ENCODE assay signal across 8 cellular contexts in the genomic region with DNA sequence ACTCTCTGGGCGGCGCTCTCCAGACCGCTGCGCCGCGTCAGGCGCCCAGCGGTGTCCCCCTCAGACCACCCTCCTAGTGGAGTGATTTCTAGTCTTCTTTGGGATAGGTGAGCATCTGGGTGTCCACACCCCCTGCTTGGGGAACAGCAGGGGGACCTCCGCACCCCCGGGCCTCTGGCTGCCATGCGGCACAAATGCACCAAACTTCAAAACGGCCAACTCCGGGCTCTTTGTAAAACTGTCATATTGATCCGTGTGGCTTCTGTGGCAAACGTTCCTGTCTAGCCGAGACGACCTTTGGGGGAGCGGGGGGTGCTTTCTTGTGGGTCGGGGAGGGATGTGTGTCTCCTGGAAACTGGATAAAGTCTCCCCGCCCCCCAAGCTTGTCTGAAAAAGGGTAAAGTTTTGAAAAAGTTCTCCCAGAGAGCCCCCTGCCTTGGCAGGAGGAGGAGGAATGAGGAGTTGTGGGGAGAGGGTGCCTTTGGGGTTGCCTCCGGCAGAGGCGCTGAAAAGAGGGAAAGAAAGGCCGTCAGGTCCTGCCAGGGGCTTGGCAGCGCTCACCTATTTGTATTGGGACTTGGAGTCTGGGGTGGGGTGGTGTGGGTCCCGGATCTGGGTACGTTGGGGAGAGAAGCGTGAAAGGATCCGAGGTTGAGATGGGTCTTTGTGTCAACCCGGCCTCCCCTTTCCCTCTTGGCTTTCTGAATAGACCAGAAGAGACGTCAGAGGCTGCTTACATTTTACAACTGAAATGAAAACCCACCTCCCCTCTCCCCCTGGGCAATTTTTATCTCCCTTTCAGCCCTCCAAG. TPM values are rescaled to one million over a fixed set of nuclear protein-coding genes. Genes with fewer than 3 reads are reported as not detected.
DNase-seq lines count a peak whose midpoint lies in the region; ATAC-seq, FAIRE-seq and TF ChIP-seq lines count a peak whose summit lies in the region.

No MANE protein-coding gene starts in this region.

- in situ Hi-C loops in K562 (cut with MboI) = no loop called here

- 1% methylated on average over 24 of the region's 30 CpGs for WGBS in K562 (ENCODE audit: insufficient coverage, low coverage, missing lambda C conversion rate)

- H3K36me3 ChIP-seq in K562 (ENCODE audit: control insufficient read depth, insufficient read depth, low read length) = peaks cover 25% of the 10 kb centered on the region; the same call in 1 of the 3 replicates
- H3K36me3 ChIP-seq in kidney epithelial cell (ENCODE audit: control insufficient read depth, insufficient read depth, low read length) = peaks cover 4% of the 10 kb centered on the region

- peaks cover 3% of the 10 kb centered on the region for H3K9me1 ChIP-seq in K562 (ENCODE audit: control insufficient read depth, insufficient read depth, low read length)

- intact Hi-C loops in K562 (cut with micrococcal nuclease) = loop anchor here (2.0 kb wide), 1 partner anchor 30 kb away; a partner anchor contains a TSS

- H3K9me3 ChIP-seq in K562 (replicated peaks; ENCODE audit: control insufficient read depth, insufficient read depth, low read depth, low read length) = no peaks in the 10 kb centered on the region

- CTCF ChIA-PET in K562 (lab: Yijun Ruan, JAX; ENCODE audit: low intra/inter-chr PET ratio) = interaction anchor here (0.6 kb wide), 1 partner anchor 24 kb away, joined by 5 read pairs; no protein-coding TSS in a partner anchor

- peak; percentile 58 for ATAC-seq in K562

- POLR2A ChIA-PET in K562 (lab: Yijun Ruan, JAX) = interaction anchor here (0.8 to 1.0 kb wide), 2 partner anchors 13 to 188 kb away, joined by 3 read pairs; no protein-coding TSS in a partner anchor

- peak; percentile 75 for FAIRE-seq in K562 (lab: Jason Lieb, UNC)

- peaks cover 30 to 38% of the 10 kb centered on the region in 2 experiments; a peak in 4 of 5 replicates for H3K4me1 ChIP-seq in K562 (replicated peaks in 1 of 2; ENCODE audit: control insufficient read depth in 2 of 2, insufficient read depth in 2 of 2, low read length in 2 of 2)

- TF ChIP-seq RAD21 in K562 (CRISPR knock-in tag; conservative IDR thresholded peaks at IDR 0.05 in 1 of 2, IDR thresholded peaks at IDR 0.05 in 1 of 2) = no peak

- H3K4me2 ChIP-seq in K562 (ENCODE audit: insufficient read depth, low read length) = peak overlapping the region; percentile 92

- H3K79me2 ChIP-seq in K562 (ENCODE audit: control insufficient read depth, insufficient read depth, low read length) = peaks cover 56% of the 10 kb centered on the region

- H3K27me3 ChIP-seq in K562 (ENCODE audit: control insufficient read depth in 2 of 2, insufficient read depth in 2 of 2, low read length in 2 of 2) = no peaks in the 10 kb centered on the region
- no peaks in the 10 kb centered on the region for H3K27me3 ChIP-seq in kidney epithelial cell (ENCODE audit: control insufficient read depth, insufficient read depth, low read length)

- DNase-seq in CD1c-positive myeloid dendritic cell (ENCODE audit: extremely low spot score) = peak; percentile 32
- peak; percentile 34 for DNase-seq in HT-29 (ENCODE audit: low spot score)
- peak; percentile 40 to 69 (median 62) for DNase-seq in T-helper 1 cell
- peak in 2 of 4 experiments; percentile 21 to 34 for DNase-seq in K562 (ENCODE audit: extremely low read depth in 1 of 4, low spot score in 3 of 4)
- DNase-seq in kidney epithelial cell (ENCODE audit: low read depth) = no peak
- DNase-seq in stimulated activated CD4-positive, alpha-beta T cell treated with anti-CD3 and anti-CD28 coated beads, Interleukin-4, amount 100 ng/mL, for 48 hours (ENCODE audit: low read depth in 2 of 2) = peak; percentile 38 to 39
- DNase-seq in NCI-H1436 (lab: John Stamatoyannopoulos, UW) = no peak
- DNase-seq in T1000 (lab: John Stamatoyannopoulos, UW) = no peak

- peak overlapping the region; percentile 66 for H2AFZ ChIP-seq in K562 (ENCODE audit: low read depth, low read length)

- no peak for TF ChIP-seq EP300 in K562 (IDR thresholded peaks at IDR 0.05; ENCODE audit: low read length)

- TF ChIP-seq CTCF in K562 (IDR thresholded peaks at IDR 0.05 in 2 of 3, conservative IDR thresholded peaks at IDR 0.05 in 1 of 3; ENCODE audit: insufficient read depth in 2 of 3, low read depth in 1 of 3, low read length in 3 of 3) (0 out of 6 replicates have a peak, but pooled peaks of 1 of the 3 experiments have one; percentile 3), kidney epithelial cell (IDR thresholded peaks at IDR 0.05; ENCODE audit: insufficient read depth, low read length, poor library complexity, severe bottlenecking) (no peak)

- H3K27ac ChIP-seq in K562 (ENCODE audit: extremely low read depth, low read depth, low read length) = peak overlapping the region; percentile 97

- H3K4me3 ChIP-seq in K562 (peak overlapping the region; percentile 66), kidney epithelial cell (ENCODE audit: low read depth, low read length) (peak overlapping the region; percentile 82)

- TSS peak; percentile 53 for BruUV-seq in K562 (replicated peaks; lab: Mats Ljungman, UMichigan)

- TF ChIP-seq POLR2A in K562 (conservative IDR thresholded peaks at IDR 0.05) = no peak

- H4K20me1 ChIP-seq in K562 (replicated peaks; ENCODE audit: control insufficient read depth, insufficient read depth, low read length) = no peaks in the 10 kb centered on the region; the same call in 1 of the 2 replicates

- peak overlapping the region; percentile 86 to 97 for H3K9ac ChIP-seq in K562 (ENCODE audit: insufficient read depth in 1 of 2, low read depth in 2 of 2, low read length in 2 of 2)

RNA-seq across cellular contexts. Expression of a gene that starts 2.2 kb away (rescaled TPM):
- 52.8 and 54.3 TPM in 2 replicates for total RNA-seq in HT-29 (2014; rRNA removed; shearing (Covaris generic))
- total RNA-seq in K562 (2011; cell fraction: chromatin; rRNA removed; ENCODE audit: low replicate concordance) = 101 and 117 TPM in 2 replicates
- total RNA-seq in K562 (2011; cell fraction: nucleolus; rRNA removed) = 47.2 and 48.0 TPM in 2 replicates
- 69.7 and 83.1 TPM in 2 replicates for total RNA-seq in K562 (2011; cell fraction: nucleoplasm; rRNA removed)
- total RNA-seq in K562 (2014; rRNA removed) (34.8 and 36.7 TPM in 2 replicates), K562 (2014; rRNA removed; fragmentation: Illumina TruSeq; extraction: Trizol) (14.6 and 15.2 TPM in 2 replicates), K562 (2015; rRNA removed; fragmentation: Illumina TruSeq; extraction: Trizol) (19.8 and 21.2 TPM in 2 replicates), K562 (2021) (30.6 and 38.2 TPM in 2 replicates), kidney epithelial cell (36.2 and 42.4 TPM in 2 replicates)
- polyA plus RNA-seq in K562 (2011; rRNA removed) (12.2 and 15.7 TPM in 2 replicates), K562 (2014; fragmentation: Illumina TruSeq; extraction: Trizol) (24.7 and 24.8 TPM in 2 replicates), K562 (2014; fragmentation: Nextera tagmentation; extraction: Ambion mirVana) (under 1 TPM; 0.39 to 0.63 TPM), K562 (2014; rRNA removed) (27.8 and 33.9 TPM in 2 replicates)
- 16.1 and 25.2 TPM in 2 replicates for polyA plus RNA-seq in K562 (2011; cell fraction: cytosol; rRNA removed)
- polyA plus RNA-seq in K562 (2011; cell fraction: nucleus; rRNA removed) = 70.0 and 86.2 TPM in 2 replicates
- polyA plus RNA-seq in K562 (2012) = 29.2 and 37.9 TPM in 2 replicates
- 23.8 TPM in 2 replicates for polyA minus RNA-seq in K562 (2011; rRNA and poly(A)+ RNA removed)
- polyA minus RNA-seq in K562 (2011; cell fraction: cytosol; rRNA and poly(A)+ RNA removed) = 17.8 and 29.3 TPM in 2 replicates
- 24.1 and 28.0 TPM in 2 replicates for polyA minus RNA-seq in K562 (2011; cell fraction: nucleus; rRNA and poly(A)+ RNA removed)

RNA-seq across cellular contexts. Expression of a gene that starts 28.6 kb away (rescaled TPM):
- total RNA-seq in HT-29 (2014; rRNA removed; shearing (Covaris generic)) = 8.4 and 10.7 TPM in 2 replicates
- total RNA-seq in K562 (2011; cell fraction: chromatin; rRNA removed; ENCODE audit: low replicate concordance) = 5.6 and 9.9 TPM in 2 replicates
- total RNA-seq in K562 (2011; cell fraction: nucleolus; rRNA removed) = 6.5 and 8.8 TPM in 2 replicates
- total RNA-seq in K562 (2011; cell fraction: nucleoplasm; rRNA removed) = 5.0 and 6.4 TPM in 2 replicates
- total RNA-seq in K562 (2014; rRNA removed) = 4.7 and 6.0 TPM in 2 replicates
- 5.7 and 5.8 TPM in 2 replicates for total RNA-seq in K562 (2014; rRNA removed; fragmentation: Illumina TruSeq; extraction: Trizol)
- total RNA-seq in K562 (2015; rRNA removed; fragmentation: Illumina TruSeq; extraction: Trizol) = 6.4 and 7.6 TPM in 2 replicates
- total RNA-seq in K562 (2021) = 6.9 and 7.8 TPM in 2 replicates
- polyA plus RNA-seq in K562 (2011; rRNA removed) = 4.2 and 7.2 TPM in 2 replicates
- polyA plus RNA-seq in K562 (2011; cell fraction: cytosol; rRNA removed) = 4.6 and 5.4 TPM in 2 replicates
- polyA plus RNA-seq in K562 (2011; cell fraction: nucleus; rRNA removed) = 7.7 and 13.1 TPM in 2 replicates
- 2.8 and 5.2 TPM in 2 replicates for polyA plus RNA-seq in K562 (2012)
- polyA plus RNA-seq in K562 (2014; fragmentation: Illumina TruSeq; extraction: Trizol) = 7.3 and 7.9 TPM in 2 replicates
- 1 to 10 TPM; 2.4 to 5.7 TPM for polyA plus RNA-seq in K562 (2014; fragmentation: Nextera tagmentation; extraction: Ambion mirVana)
- 4.8 and 7.5 TPM in 2 replicates for polyA plus RNA-seq in K562 (2014; rRNA removed)
- polyA minus RNA-seq in K562 (2011; rRNA and poly(A)+ RNA removed) = 2.1 and 5.2 TPM in 2 replicates
- 1.9 and 2.5 TPM in 2 replicates for polyA minus RNA-seq in K562 (2011; cell fraction: cytosol; rRNA and poly(A)+ RNA removed)
- 5.5 and 8.3 TPM in 2 replicates for polyA minus RNA-seq in K562 (2011; cell fraction: nucleus; rRNA and poly(A)+ RNA removed)
- 5.3 and 7.4 TPM in 2 replicates for total RNA-seq in kidney epithelial cell

RNA-seq across cellular contexts. Expression of a gene that starts 29.1 kb away (rescaled TPM):
- total RNA-seq in HT-29 (2014; rRNA removed; shearing (Covaris generic)) = 71.8 and 89.4 TPM in 2 replicates
- total RNA-seq in K562 (2011; cell fraction: chromatin; rRNA removed; ENCODE audit: low replicate concordance) = 6.8 and 9.8 TPM in 2 replicates
- 15.5 and 19.7 TPM in 2 replicates for total RNA-seq in K562 (2011; cell fraction: nucleolus; rRNA removed)
- 10.8 and 15.5 TPM in 2 replicates for total RNA-seq in K562 (2011; cell fraction: nucleoplasm; rRNA removed)
- total RNA-seq in K562 (2014; rRNA removed) = 99.8 TPM in 2 replicates
- 13.3 and 16.4 TPM in 2 replicates for total RNA-seq in K562 (2014; rRNA removed; fragmentation: Illumina TruSeq; extraction: Trizol)
- total RNA-seq in K562 (2015; rRNA removed; fragmentation: Illumina TruSeq; extraction: Trizol) = 52.6 and 57.3 TPM in 2 replicates
- 54.7 and 61.2 TPM in 2 replicates for total RNA-seq in K562 (2021)
- polyA plus RNA-seq in K562 (2011; rRNA removed) = 34.5 and 39.9 TPM in 2 replicates
- 53.5 and 108 TPM in 2 replicates for polyA plus RNA-seq in K562 (2011; cell fraction: cytosol; rRNA removed)
- polyA plus RNA-seq in K562 (2011; cell fraction: nucleus; rRNA removed) = 33.4 and 45.6 TPM in 2 replicates
- 56.0 and 83.5 TPM in 2 replicates for polyA plus RNA-seq in K562 (2012)
- 19.1 and 32.8 TPM in 2 replicates for polyA plus RNA-seq in K562 (2014; fragmentation: Illumina TruSeq; extraction: Trizol)
- polyA plus RNA-seq in K562 (2014; fragmentation: Nextera tagmentation; extraction: Ambion mirVana) = 10 to 100 TPM; 70.4 to 90.4 TPM
- 87.3 and 104 TPM in 2 replicates for polyA plus RNA-seq in K562 (2014; rRNA removed)
- polyA minus RNA-seq in K562 (2011; rRNA and poly(A)+ RNA removed) = 4.0 and 5.2 TPM in 2 replicates
- 26.4 and 63.1 TPM in 2 replicates for polyA minus RNA-seq in K562 (2011; cell fraction: cytosol; rRNA and poly(A)+ RNA removed)
- 11.7 and 17.4 TPM in 2 replicates for polyA minus RNA-seq in K562 (2011; cell fraction: nucleus; rRNA and poly(A)+ RNA removed)
- total RNA-seq in kidney epithelial cell = 50.5 and 51.0 TPM in 2 replicates

RNA-seq across cellular contexts. Expression of a gene that starts 29.7 kb away (rescaled TPM):
- total RNA-seq in HT-29 (2014; rRNA removed; shearing (Covaris generic)) = 0.81 and 1.1 TPM in 2 replicates
- 2.7 and 3.7 TPM in 2 replicates for total RNA-seq in K562 (2011; cell fraction: chromatin; rRNA removed; ENCODE audit: low replicate concordance)
- total RNA-seq in K562 (2011; cell fraction: nucleolus; rRNA removed) = 4.3 and 5.0 TPM in 2 replicates
- total RNA-seq in K562 (2011; cell fraction: nucleoplasm; rRNA removed) = 3.4 and 7.3 TPM in 2 replicates
- total RNA-seq in K562 (2014; rRNA removed) = 1.9 and 4.1 TPM in 2 replicates
- 2.2 and 2.3 TPM in 2 replicates for total RNA-seq in K562 (2014; rRNA removed; fragmentation: Illumina TruSeq; extraction: Trizol)
- total RNA-seq in K562 (2015; rRNA removed; fragmentation: Illumina TruSeq; extraction: Trizol) = 2.1 and 2.2 TPM in 2 replicates
- total RNA-seq in K562 (2021) = 2.1 and 2.3 TPM in 2 replicates
- polyA plus RNA-seq in K562 (2011; rRNA removed) = 3.0 and 3.3 TPM in 2 replicates
- 3.0 and 4.2 TPM in 2 replicates for polyA plus RNA-seq in K562 (2011; cell fraction: cytosol; rRNA removed)
- 1.7 and 1.9 TPM in 2 replicates for polyA plus RNA-seq in K562 (2011; cell fraction: nucleus; rRNA removed)
- 1.2 and 1.4 TPM in 2 replicates for polyA plus RNA-seq in K562 (2012)
- 2.8 and 3.0 TPM in 2 replicates for polyA plus RNA-seq in K562 (2014; fragmentation: Illumina TruSeq; extraction: Trizol)
- polyA plus RNA-seq in K562 (2014; fragmentation: Nextera tagmentation; extraction: Ambion mirVana) = 1 to 10 TPM; 1.1 to 1.5 TPM
- polyA plus RNA-seq in K562 (2014; rRNA removed) = 4.7 and 6.7 TPM in 2 replicates
- polyA minus RNA-seq in K562 (2011; rRNA and poly(A)+ RNA removed) = 0.75 and 1.2 TPM in 2 replicates
- 0.86 and 2.0 TPM in 2 replicates for polyA minus RNA-seq in K562 (2011; cell fraction: cytosol; rRNA and poly(A)+ RNA removed)
- 0.81 and 1.4 TPM in 2 replicates for polyA minus RNA-seq in K562 (2011; cell fraction: nucleus; rRNA and poly(A)+ RNA removed)
- total RNA-seq in kidney epithelial cell = 1.5 and 3.9 TPM in 2 replicates

RNA-seq across cellular contexts. Expression of a gene that starts 31.6 kb away (rescaled TPM):
- 0.43 and 0.50 TPM in 2 replicates for total RNA-seq in HT-29 (2014; rRNA removed; shearing (Covaris generic))
- 4.3 and 8.8 TPM in 2 replicates for total RNA-seq in K562 (2011; cell fraction: chromatin; rRNA removed; ENCODE audit: low replicate concordance)
- 3.3 and 4.3 TPM in 2 replicates for total RNA-seq in K562 (2011; cell fraction: nucleolus; rRNA removed)
- 2.1 and 4.4 TPM in 2 replicates for total RNA-seq in K562 (2011; cell fraction: nucleoplasm; rRNA removed)
- total RNA-seq in K562 (2014; rRNA removed) (0.32 TPM in 1 of 2 replicates, not detected in the other), K562 (2014; rRNA removed; fragmentation: Illumina TruSeq; extraction: Trizol) (not detected in 2 replicates), K562 (2015; rRNA removed; fragmentation: Illumina TruSeq; extraction: Trizol) (not detected in 2 replicates), K562 (2021) (1.0 and 1.4 TPM in 2 replicates), kidney epithelial cell (3.5 and 4.3 TPM in 2 replicates)
- polyA plus RNA-seq in K562 (2011; rRNA removed) (0.12 and 0.13 TPM in 2 replicates), K562 (2014; fragmentation: Illumina TruSeq; extraction: Trizol) (0.42 TPM in 2 replicates), K562 (2014; fragmentation: Nextera tagmentation; extraction: Ambion mirVana) (under 1 TPM in 1 of 2 experiments, not detected in 1; 0.10 TPM), K562 (2014; rRNA removed) (0.40 TPM in 1 of 2 replicates, not detected in the other)
- 0.16 and 0.18 TPM in 2 replicates for polyA plus RNA-seq in K562 (2011; cell fraction: cytosol; rRNA removed)
- 1.1 and 2.4 TPM in 2 replicates for polyA plus RNA-seq in K562 (2011; cell fraction: nucleus; rRNA removed)
- 0.33 and 1.8 TPM in 2 replicates for polyA plus RNA-seq in K562 (2012)
- polyA minus RNA-seq in K562 (2011; rRNA and poly(A)+ RNA removed) = not detected in 2 replicates
- polyA minus RNA-seq in K562 (2011; cell fraction: cytosol; rRNA and poly(A)+ RNA removed) = not detected in 2 replicates
- polyA minus RNA-seq in K562 (2011; cell fraction: nucleus; rRNA and poly(A)+ RNA removed) = 0.27 and 0.78 TPM in 2 replicates

Comparison
In these comparisons a context has a peak if more than half of its experiments do, and no peak if none do; other contexts are left out.
1. DNase-seq: peak in CD1c-positive myeloid dendritic cell (single experiment), HT-29 (single experiment), T-helper 1 cell (5 of 5) and stimulated activated CD4-positive, alpha-beta T cell treated with anti-CD3 and anti-CD28 coated beads, Interleukin-4, amount 100 ng/mL, for 48 hours (2 of 2); none in kidney epithelial cell (single experiment), NCI-H1436 (single experiment) and T1000 (single experiment).